13 cellular contexts compared by ENCODE assay signal in the genomic region with DNA sequence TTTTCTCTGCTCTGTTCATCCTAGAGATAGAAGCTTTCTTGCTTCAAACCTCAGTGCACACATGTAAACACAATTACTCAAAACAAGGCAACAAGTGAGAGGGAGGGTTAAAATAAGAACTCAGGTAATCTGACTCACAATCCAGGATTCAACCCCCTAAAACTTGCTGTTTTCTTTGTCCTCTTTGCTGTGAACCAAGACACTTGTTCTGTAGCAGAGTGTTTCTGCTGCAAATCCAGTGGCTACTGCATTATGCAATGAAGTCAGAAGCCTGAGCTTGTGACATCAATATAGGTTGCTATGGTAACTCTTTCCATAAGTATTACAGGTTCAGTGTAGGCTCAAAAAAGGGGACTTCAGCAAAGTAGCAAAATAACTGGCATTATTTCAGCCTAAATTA.
DNase-seq lines count a peak whose midpoint lies in the region; ATAC-seq and TF ChIP-seq lines count a peak whose summit lies in the region.
"Had no signal": no experiment of that assay in that cellular context is flagged by ENCODE, and none has a peak within 500 bp of the region (broad histone marks: within the 10 kb centered on the region; RNA-seq: fewer than 3 reads in every experiment).

No MANE protein-coding gene starts in this region.

- H3K36me3 ChIP-seq in neural cell (ENCODE audit: insufficient read depth, low read length), result no peaks in the 10 kb centered on the region
- no peaks in the 10 kb centered on the region for H3K36me3 ChIP-seq in Karpas-422 (ENCODE audit: insufficient read depth, low read length)

- H3F3A ChIP-seq in neural cell (ENCODE audit: insufficient read depth, low read length, poor library complexity, severe bottlenecking), result no peaks in the 10 kb centered on the region

- H4K20me1 ChIP-seq in neural cell (ENCODE audit: insufficient read depth) (no peaks in the 10 kb centered on the region), Karpas-422 (ENCODE audit: insufficient read depth, low read depth, low read length) (no peaks in the 10 kb centered on the region)

- H3K4me3 ChIP-seq in HL-60 (replicated peaks; ENCODE audit: insufficient read depth, low read length), result no peak overlapping the region
- peak overlapping the region; percentile 60 for H3K4me3 ChIP-seq in neural cell (ENCODE audit: low read length)
- H3K4me3 ChIP-seq in Karpas-422 (ENCODE audit: low read length), result no peak overlapping the region

- TF ChIP-seq EP300 in neural cell (conservative IDR thresholded peaks at IDR 0.05; ENCODE audit: poor library complexity, severe bottlenecking), result peak; percentile 48

- H3K79me2 ChIP-seq in neural cell (replicated peaks; ENCODE audit: insufficient read depth, low read length) (no peaks in the 10 kb centered on the region), Karpas-422 (ENCODE audit: low read length) (no peaks in the 10 kb centered on the region)

- TF ChIP-seq RAD21 in neural cell (conservative IDR thresholded peaks at IDR 0.05), result peak; percentile 49

- no peaks in the 10 kb centered on the region for H3K27me3 ChIP-seq in HL-60 (ENCODE audit: insufficient read depth, poor library complexity, severe bottlenecking)
- H3K27me3 ChIP-seq in neural cell (ENCODE audit: insufficient read depth, low read depth, low read length), result no peaks in the 10 kb centered on the region
- no peaks in the 10 kb centered on the region for H3K27me3 ChIP-seq in Karpas-422 (ENCODE audit: low read length)

- H3K9ac ChIP-seq in neural cell (ENCODE audit: low read length), result peak overlapping the region; percentile 65
- no peak overlapping the region for H3K9ac ChIP-seq in Karpas-422 (ENCODE audit: low read length)

- TF ChIP-seq CTCF in HL-60 (IDR thresholded peaks at IDR 0.05; ENCODE audit: insufficient read depth, low read length) (no peak), neural cell (IDR thresholded peaks at IDR 0.05; ENCODE audit: poor library complexity, severe bottlenecking) (no peak), GM20000 (IDR thresholded peaks at IDR 0.05; ENCODE audit: extremely low read depth, missing control alignments) (no peak)

- no peaks in the 10 kb centered on the region for H3K4me1 ChIP-seq in Karpas-422 (ENCODE audit: low read length)

- no peaks in the 10 kb centered on the region for H3K9me2 ChIP-seq in neural cell (ENCODE audit: insufficient read depth, low read length)
- no peaks in the 10 kb centered on the region for H3K9me2 ChIP-seq in Karpas-422 (replicated peaks; ENCODE audit: insufficient read depth, low read length)

- H2AFZ ChIP-seq in neural cell (ENCODE audit: low read depth, low read length) (peak overlapping the region; percentile 56), Karpas-422 (ENCODE audit: low read length) (no peak overlapping the region)

- H3K4me2 ChIP-seq in neural cell (ENCODE audit: low read length) (peak overlapping the region; percentile 69), Karpas-422 (ENCODE audit: low read depth, low read length, poor library complexity, severe bottlenecking) (no peak overlapping the region)

- ATAC-seq in HG03460 (IDR thresholded peaks at IDR 0.05; ENCODE audit: unreplicated experiment), result no peak
- ATAC-seq: natural killer cell; PC-3; stimulated activated effector memory CD8-positive, alpha-beta T cell treated with anti-CD3 and anti-CD28 coated beads, Interleukin-12 subunit alpha, Interleukin-12 subunit beta, amount 100 ng/mL, for 72 hours had no signal

- H3K9me3 ChIP-seq in neural cell (ENCODE audit: low read length), result no peaks in the 10 kb centered on the region
- H3K9me3 ChIP-seq in Karpas-422 (ENCODE audit: low read length), result no peaks in the 10 kb centered on the region

- DNase-seq in HL-60 (ENCODE audit: low read depth in 1 of 2, low spot score in 1 of 2) (peak; percentile 77 to 81), NCI-H69 (lab: John Stamatoyannopoulos, UW) (peak; percentile 44), dedifferentiated amniotic fluid mesenchymal stem cell (ENCODE audit: extremely low spot score) (peak; percentile 39), NCI-H128 (lab: John Stamatoyannopoulos, UW; ENCODE audit: unreplicated experiment) (no peak), GM20000 (ENCODE audit: low spot score) (no peak), Karpas-422 (no peak)
- DNase-seq: activated naive CD8-positive, alpha-beta T cell treated with anti-CD3 and anti-CD28 coated beads, Interleukin-2, amount 10 ng/mL, durations not matched to agents 7 days and 5 days; natural killer cell; PC-3; T-helper 9 cell had no signal

- H3K27ac ChIP-seq in HL-60 (replicated peaks) (peak overlapping the region; percentile 88), neural cell (ENCODE audit: low read length) (peak overlapping the region; percentile 82), Karpas-422 (ENCODE audit: low read length) (no peak overlapping the region)

TF ChIP-seq in neural cell, 6 proteins besides CTCF, POLR2A, EP300 and RAD21:
- peak; percentile 62 for TF ChIP-seq REST (IDR thresholded peaks at IDR 0.05; ENCODE audit: borderline replicate concordance)
- TF ChIP-seq MXI1 (conservative IDR thresholded peaks at IDR 0.05; ENCODE audit: poor library complexity, severe bottlenecking), result peak; percentile 16
- TF ChIP-seq TAF1 (IDR thresholded peaks at IDR 0.05; ENCODE audit: low read depth), result peak; percentile 57
- TF ChIP-seq SMC3 (conservative IDR thresholded peaks at IDR 0.05; ENCODE audit: poor library complexity), result no peak
- TF ChIP-seq POLR2AphosphoS5 (IDR thresholded peaks at IDR 0.05), result peak; percentile 91
- no peak for TF ChIP-seq EZH2 (IDR thresholded peaks at IDR 0.05; ENCODE audit: borderline replicate concordance, insufficient read depth, low read length, poor library complexity, severe bottlenecking)

Comparison
In these comparisons a context has a peak if more than half of its experiments do, and no peak if none do; other contexts are left out.
1. DNase-seq: peak in HL-60 (2 of 2), NCI-H69 (single experiment) and dedifferentiated amniotic fluid mesenchymal stem cell (single experiment); none in NCI-H128 (single experiment), GM20000 (single experiment) and Karpas-422 (single experiment).